ENCODE assay signal across 1 cellular context in the genomic region with DNA sequence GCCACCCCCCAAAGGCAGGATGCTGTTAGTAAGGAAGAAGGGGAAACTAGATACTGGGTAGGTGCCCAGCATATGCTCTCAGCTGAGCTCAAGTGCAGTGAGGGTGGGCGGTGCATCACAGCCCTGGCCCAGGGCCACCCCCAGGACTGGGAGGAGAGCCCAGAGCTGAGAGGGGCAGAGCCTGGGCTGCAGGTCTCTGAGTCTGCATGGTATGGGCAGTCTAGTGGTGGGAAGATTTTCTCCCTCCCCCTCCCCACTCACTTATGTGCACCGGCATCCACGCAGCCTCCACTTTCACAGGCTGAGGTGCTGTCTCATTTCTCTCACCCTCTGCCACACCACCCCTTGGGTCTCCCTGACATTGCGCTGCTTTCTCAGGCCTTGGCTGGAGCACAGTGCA.
TF ChIP-seq lines count a peak whose summit lies in the region.

No MANE protein-coding gene starts in this region.

TF ChIP-seq in H1, 55 proteins besides CTCF, POLR2A, EP300 and RAD21 (continued from another document):
- TF ChIP-seq TAF7 (optimal IDR thresholded peaks at IDR 0.05; ENCODE audit: borderline replicate concordance, low read depth, low read length) (no peak), SP1 (IDR thresholded peaks at IDR 0.05; ENCODE audit: low read depth, low read length) (no peak), POLR2AphosphoS5 (IDR thresholded peaks at IDR 0.05; ENCODE audit: low read depth, low read length) (no peak), CTBP2 (IDR thresholded peaks at IDR 0.05; ENCODE audit: borderline replicate concordance, insufficient read depth, insufficient read length, low read length) (no peak), TBP (IDR thresholded peaks at IDR 0.05; ENCODE audit: low read depth, low read length) (no peak)
